Comparison of ENCODE assay signal across 1 cellular context in the genomic region with DNA sequence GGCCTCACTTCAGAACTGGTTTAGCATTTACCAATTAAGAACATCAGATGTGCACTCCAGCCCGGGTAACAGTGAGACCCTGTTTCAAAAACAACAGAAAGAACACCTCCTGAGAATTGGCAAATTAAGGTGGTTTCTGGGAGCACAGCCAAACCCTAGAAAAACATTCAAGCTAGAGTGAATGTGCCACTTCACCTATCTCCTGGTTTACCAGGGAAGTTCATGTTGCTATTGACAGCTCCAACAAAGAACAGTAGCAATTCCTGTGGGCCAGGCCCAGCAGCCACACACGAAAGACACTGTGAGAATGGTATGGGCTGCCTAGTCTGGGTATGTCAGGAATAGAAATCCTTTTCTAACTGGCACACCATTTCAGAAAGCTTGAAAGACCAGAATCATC.
A peak's percentile ranks its signal among the peaks of the same experiment; 100 is the strongest.
TF ChIP-seq lines count a peak whose summit lies in the region.

No MANE protein-coding gene starts in this region.

TF ChIP-seq in K562, 482 proteins besides CTCF, POLR2A, EP300 and RAD21 (continues in another document):
- TF ChIP-seq ZKSCAN1 (IDR thresholded peaks at IDR 0.05; ENCODE audit: low read depth, low read length) (no peak), TAF9B (IDR thresholded peaks at IDR 0.05; ENCODE audit: partially characterized antibody) (no peak), CBX1 (IDR thresholded peaks at IDR 0.05; ENCODE audit: low read depth) (no peak), SAP30 (IDR thresholded peaks at IDR 0.05; ENCODE audit: borderline replicate concordance, insufficient read depth, low read depth, low read length, poor library complexity, severe bottlenecking) (no peak), YBX1 (IDR thresholded peaks at IDR 0.05) (no peak), KLF10 (CRISPR knock-in tag; IDR thresholded peaks at IDR 0.05) (no peak), BHLHE40 (IDR thresholded peaks at IDR 0.05; ENCODE audit: low read length) (no peak), NR3C1 (CRISPR knock-in tag; IDR thresholded peaks at IDR 0.05) (0 out of 2 replicates have a peak, but pooled peaks have one; percentile 28), SUPT5H (IDR thresholded peaks at IDR 0.05) (peak; percentile 19; the same call in 1 of the 2 replicates), CHD2 (IDR thresholded peaks at IDR 0.05; ENCODE audit: low read depth, low read length) (peak; percentile 5; the same call in 1 of the 2 replicates), EP400 (IDR thresholded peaks at IDR 0.05) (no peak), ZNF444 (CRISPR knock-in tag; IDR thresholded peaks at IDR 0.05) (no peak), ETV5 (CRISPR knock-in tag; IDR thresholded peaks at IDR 0.05; ENCODE audit: low read depth) (no peak), ZSCAN32 (CRISPR knock-in tag; IDR thresholded peaks at IDR 0.05) (no peak), BMI1 (IDR thresholded peaks at IDR 0.05; ENCODE audit: low read length) (no peak), RBM25 (IDR thresholded peaks at IDR 0.05; ENCODE audit: low read depth, low read length, severe bottlenecking) (no peak), JUNB (CRISPR knock-in tag; conservative IDR thresholded peaks at IDR 0.05) (no peak), ELF1 (tag; IDR thresholded peaks at IDR 0.05) (no peak), ZFP36 (IDR thresholded peaks at IDR 0.05; ENCODE audit: low read depth, low read length, partially characterized antibody) (no peak), FOXK2 (conservative IDR thresholded peaks at IDR 0.05 in 1 of 2, IDR thresholded peaks at IDR 0.05 in 1 of 2; ENCODE audit: low read depth in 2 of 2) (no peak), LARP7 (IDR thresholded peaks at IDR 0.05) (no peak), ESRRB (CRISPR knock-in tag; IDR thresholded peaks at IDR 0.05; ENCODE audit: borderline replicate concordance) (no peak), ZNF699 (CRISPR knock-in tag; IDR thresholded peaks at IDR 0.05; ENCODE audit: insufficient replicate concordance) (no peak), RCOR1 (IDR thresholded peaks at IDR 0.05; ENCODE audit: borderline replicate concordance in 1 of 2, low read depth in 2 of 2, low read length in 2 of 2) (no peak), ZNF12 (CRISPR knock-in tag; IDR thresholded peaks at IDR 0.05) (no peak), SP1 (CRISPR knock-in tag; IDR thresholded peaks at IDR 0.05) (no peak), ZNF780A (CRISPR knock-in tag; IDR thresholded peaks at IDR 0.05) (no peak), U2AF1 (optimal IDR thresholded peaks at IDR 0.05; ENCODE audit: low read depth, low read length) (no peak), MEIS2 (IDR thresholded peaks at IDR 0.05; ENCODE audit: partially characterized antibody) (no peak), ZNF79 (CRISPR knock-in tag; IDR thresholded peaks at IDR 0.05; ENCODE audit: low read depth) (no peak), XRCC3 (IDR thresholded peaks at IDR 0.05) (no peak), ZNF431 (CRISPR knock-in tag; IDR thresholded peaks at IDR 0.05) (no peak), ZNF507 (tag; conservative IDR thresholded peaks at IDR 0.05) (no peak), ZNF121 (CRISPR knock-in tag; conservative IDR thresholded peaks at IDR 0.05) (no peak)
- TF ChIP-seq, protein P1, sequence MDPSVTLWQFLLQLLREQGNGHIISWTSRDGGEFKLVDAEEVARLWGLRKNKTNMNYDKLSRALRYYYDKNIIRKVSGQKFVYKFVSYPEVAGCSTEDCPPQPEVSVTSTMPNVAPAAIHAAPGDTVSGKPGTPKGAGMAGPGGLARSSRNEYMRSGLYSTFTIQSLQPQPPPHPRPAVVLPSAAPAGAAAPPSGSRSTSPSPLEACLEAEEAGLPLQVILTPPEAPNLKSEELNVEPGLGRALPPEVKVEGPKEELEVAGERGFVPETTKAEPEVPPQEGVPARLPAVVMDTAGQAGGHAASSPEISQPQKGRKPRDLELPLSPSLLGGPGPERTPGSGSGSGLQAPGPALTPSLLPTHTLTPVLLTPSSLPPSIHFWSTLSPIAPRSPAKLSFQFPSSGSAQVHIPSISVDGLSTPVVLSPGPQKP (CRISPR knock-in tag; IDR thresholded peaks at IDR 0.05): no peak
- TF ChIP-seq, protein P2, sequence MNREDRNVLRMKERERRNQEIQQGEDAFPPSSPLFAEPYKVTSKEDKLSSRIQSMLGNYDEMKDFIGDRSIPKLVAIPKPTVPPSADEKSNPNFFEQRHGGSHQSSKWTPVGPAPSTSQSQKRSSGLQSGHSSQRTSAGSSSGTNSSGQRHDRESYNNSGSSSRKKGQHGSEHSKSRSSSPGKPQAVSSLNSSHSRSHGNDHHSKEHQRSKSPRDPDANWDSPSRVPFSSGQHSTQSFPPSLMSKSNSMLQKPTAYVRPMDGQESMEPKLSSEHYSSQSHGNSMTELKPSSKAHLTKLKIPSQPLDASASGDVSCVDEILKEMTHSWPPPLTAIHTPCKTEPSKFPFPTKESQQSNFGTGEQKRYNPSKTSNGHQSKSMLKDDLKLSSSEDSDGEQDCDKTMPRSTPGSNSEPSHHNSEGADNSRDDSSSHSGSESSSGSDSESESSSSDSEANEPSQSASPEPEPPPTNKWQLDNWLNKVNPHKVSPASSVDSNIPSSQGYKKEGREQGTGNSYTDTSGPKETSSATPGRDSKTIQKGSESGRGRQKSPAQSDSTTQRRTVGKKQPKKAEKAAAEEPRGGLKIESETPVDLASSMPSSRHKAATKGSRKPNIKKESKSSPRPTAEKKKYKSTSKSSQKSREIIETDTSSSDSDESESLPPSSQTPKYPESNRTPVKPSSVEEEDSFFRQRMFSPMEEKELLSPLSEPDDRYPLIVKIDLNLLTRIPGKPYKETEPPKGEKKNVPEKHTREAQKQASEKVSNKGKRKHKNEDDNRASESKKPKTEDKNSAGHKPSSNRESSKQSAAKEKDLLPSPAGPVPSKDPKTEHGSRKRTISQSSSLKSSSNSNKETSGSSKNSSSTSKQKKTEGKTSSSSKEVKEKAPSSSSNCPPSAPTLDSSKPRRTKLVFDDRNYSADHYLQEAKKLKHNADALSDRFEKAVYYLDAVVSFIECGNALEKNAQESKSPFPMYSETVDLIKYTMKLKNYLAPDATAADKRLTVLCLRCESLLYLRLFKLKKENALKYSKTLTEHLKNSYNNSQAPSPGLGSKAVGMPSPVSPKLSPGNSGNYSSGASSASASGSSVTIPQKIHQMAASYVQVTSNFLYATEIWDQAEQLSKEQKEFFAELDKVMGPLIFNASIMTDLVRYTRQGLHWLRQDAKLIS (CRISPR knock-in tag; IDR thresholded peaks at IDR 0.05): 0 out of 2 replicates have a peak, but pooled peaks have one; percentile 34
- TF ChIP-seq, protein P3, sequence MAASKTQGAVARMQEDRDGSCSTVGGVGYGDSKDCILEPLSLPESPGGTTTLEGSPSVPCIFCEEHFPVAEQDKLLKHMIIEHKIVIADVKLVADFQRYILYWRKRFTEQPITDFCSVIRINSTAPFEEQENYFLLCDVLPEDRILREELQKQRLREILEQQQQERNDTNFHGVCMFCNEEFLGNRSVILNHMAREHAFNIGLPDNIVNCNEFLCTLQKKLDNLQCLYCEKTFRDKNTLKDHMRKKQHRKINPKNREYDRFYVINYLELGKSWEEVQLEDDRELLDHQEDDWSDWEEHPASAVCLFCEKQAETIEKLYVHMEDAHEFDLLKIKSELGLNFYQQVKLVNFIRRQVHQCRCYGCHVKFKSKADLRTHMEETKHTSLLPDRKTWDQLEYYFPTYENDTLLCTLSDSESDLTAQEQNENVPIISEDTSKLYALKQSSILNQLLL (CRISPR knock-in tag; IDR thresholded peaks at IDR 0.05; ENCODE audit: borderline replicate concordance): no peak
- TF ChIP-seq, protein P4, sequence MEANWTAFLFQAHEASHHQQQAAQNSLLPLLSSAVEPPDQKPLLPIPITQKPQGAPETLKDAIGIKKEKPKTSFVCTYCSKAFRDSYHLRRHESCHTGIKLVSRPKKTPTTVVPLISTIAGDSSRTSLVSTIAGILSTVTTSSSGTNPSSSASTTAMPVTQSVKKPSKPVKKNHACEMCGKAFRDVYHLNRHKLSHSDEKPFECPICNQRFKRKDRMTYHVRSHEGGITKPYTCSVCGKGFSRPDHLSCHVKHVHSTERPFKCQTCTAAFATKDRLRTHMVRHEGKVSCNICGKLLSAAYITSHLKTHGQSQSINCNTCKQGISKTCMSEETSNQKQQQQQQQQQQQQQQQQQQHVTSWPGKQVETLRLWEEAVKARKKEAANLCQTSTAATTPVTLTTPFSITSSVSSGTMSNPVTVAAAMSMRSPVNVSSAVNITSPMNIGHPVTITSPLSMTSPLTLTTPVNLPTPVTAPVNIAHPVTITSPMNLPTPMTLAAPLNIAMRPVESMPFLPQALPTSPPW (CRISPR knock-in tag; IDR thresholded peaks at IDR 0.05): no peak
- TF ChIP-seq, protein P5, sequence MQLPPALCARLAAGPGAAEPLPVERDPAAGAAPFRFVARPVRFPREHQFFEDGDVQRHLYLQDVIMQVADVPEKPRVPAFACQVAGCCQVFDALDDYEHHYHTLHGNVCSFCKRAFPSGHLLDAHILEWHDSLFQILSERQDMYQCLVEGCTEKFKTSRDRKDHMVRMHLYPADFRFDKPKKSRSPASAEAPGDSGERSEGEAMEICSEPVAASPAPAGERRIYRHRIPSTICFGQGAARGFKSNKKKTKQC (CRISPR knock-in tag; IDR thresholded peaks at IDR 0.05): no peak
- TF ChIP-seq, protein P6, sequence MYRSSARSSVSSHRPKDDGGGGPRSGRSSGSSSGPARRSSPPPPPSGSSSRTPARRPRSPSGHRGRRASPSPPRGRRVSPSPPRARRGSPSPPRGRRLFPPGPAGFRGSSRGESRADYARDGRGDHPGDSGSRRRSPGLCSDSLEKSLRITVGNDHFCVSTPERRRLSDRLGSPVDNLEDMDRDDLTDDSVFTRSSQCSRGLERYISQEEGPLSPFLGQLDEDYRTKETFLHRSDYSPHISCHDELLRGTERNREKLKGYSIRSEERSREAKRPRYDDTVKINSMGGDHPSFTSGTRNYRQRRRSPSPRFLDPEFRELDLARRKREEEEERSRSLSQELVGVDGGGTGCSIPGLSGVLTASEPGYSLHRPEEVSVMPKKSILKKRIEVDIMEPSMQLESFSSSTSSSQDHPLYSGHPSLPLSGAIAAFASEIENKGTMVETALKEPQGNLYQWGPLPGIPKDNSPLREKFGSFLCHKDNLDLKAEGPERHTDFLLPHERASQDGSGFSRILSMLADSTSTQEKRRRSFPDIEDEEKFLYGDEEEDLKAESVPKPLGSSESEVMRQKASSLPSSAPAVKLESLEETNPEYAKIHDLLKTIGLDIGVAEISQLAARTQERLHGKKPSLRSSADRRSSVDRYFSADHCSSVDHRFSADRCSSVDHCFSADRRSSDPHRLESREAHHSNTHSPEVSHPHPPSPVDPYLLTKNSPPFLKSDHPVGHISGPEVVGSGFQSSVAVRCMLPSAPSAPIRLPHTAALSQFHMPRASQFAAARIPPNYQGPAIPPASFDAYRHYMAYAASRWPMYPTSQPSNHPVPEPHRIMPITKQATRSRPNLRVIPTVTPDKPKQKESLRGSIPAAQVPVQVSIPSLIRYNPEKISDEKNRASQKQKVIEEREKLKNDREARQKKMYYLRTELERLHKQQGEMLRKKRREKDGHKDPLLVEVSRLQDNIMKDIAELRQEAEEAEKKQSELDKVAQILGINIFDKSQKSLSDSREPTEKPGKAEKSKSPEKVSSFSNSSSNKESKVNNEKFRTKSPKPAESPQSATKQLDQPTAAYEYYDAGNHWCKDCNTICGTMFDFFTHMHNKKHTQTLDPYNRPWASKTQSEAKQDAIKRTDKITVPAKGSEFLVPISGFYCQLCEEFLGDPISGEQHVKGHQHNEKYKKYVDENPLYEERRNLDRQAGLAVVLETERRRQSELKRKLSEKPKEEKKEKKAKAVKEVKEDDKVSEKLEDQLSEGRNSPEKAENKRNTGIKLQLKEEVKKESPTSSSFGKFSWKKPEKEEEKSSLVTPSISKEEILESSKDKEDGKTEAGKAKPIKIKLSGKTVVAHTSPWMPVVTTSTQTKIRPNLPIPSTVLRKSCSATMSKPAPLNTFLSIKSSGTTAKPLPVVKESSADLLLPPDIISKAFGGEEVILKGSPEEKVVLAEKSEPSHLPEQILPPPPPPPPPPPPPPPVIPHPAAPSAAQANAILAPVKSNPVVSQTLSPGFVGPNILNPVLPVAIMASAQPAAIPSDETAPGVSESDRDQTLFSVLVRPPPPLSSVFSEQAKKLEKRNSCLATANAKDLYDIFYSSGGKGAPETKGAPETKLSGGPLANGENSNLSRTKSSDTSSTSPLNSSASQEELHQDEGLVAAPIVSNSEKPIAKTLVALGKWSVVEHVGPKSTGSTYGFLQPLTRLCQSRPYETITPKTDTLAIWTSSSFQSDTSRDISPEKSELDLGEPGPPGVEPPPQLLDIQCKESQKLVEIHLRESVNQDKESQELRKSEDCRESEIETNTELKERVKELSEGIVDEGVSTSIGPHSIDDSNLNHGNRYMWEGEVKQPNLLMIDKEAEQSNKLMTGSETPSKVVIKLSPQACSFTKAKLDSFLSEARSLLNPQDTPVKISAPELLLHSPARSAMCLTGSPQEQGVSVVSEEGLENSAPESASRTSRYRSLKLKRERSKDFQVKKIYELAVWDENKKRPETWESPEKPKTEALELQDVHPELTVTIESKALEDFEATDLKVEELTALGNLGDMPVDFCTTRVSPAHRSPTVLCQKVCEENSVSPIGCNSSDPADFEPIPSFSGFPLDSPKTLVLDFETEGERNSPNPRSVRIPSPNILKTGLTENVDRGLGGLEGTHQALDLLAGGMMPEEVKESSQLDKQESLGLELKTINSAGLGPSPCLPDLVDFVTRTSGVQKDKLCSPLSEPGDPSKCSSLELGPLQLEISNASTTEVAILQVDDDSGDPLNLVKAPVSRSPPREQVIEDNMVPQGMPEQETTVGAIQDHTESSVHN (IDR thresholded peaks at IDR 0.05; ENCODE audit: borderline replicate concordance in 1 of 2, low read depth in 1 of 2): no peak
- TF ChIP-seq, protein P7, sequence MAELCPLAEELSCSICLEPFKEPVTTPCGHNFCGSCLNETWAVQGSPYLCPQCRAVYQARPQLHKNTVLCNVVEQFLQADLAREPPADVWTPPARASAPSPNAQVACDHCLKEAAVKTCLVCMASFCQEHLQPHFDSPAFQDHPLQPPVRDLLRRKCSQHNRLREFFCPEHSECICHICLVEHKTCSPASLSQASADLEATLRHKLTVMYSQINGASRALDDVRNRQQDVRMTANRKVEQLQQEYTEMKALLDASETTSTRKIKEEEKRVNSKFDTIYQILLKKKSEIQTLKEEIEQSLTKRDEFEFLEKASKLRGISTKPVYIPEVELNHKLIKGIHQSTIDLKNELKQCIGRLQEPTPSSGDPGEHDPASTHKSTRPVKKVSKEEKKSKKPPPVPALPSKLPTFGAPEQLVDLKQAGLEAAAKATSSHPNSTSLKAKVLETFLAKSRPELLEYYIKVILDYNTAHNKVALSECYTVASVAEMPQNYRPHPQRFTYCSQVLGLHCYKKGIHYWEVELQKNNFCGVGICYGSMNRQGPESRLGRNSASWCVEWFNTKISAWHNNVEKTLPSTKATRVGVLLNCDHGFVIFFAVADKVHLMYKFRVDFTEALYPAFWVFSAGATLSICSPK (IDR thresholded peaks at IDR 0.05; ENCODE audit: borderline replicate concordance): no peak
